ENCODE assay signal across 22 cellular contexts in genomic region chr20:53639647-53640440, GRCh38. TPM values are rescaled to one million over a fixed set of nuclear protein-coding genes. Genes with fewer than 3 reads are reported as not detected.
DNase-seq lines count a peak whose midpoint lies in the region; ATAC-seq and TF ChIP-seq lines count a peak whose summit lies in the region.
"Had no signal": no experiment of that assay in that cellular context is flagged by ENCODE, and none has a peak within 500 bp of the region (broad histone marks: within the 10 kb centered on the region; RNA-seq: fewer than 3 reads in every experiment).

No MANE protein-coding gene starts in this region.

- no peak overlapping the region for H3K4me3 ChIP-seq in Caco-2 (ENCODE audit: low read depth, low read length)
- no peak overlapping the region for H3K4me3 ChIP-seq in BE2C (ENCODE audit: low read depth, low read length)
- H3K4me3 ChIP-seq: ascending aorta, dorsolateral prefrontal cortex, heart left ventricle, SJSA1 had no signal

- H3K9me3 ChIP-seq in Caco-2 (no peaks in the 10 kb centered on the region), BE2C (no peaks in the 10 kb centered on the region)
- H3K9me3 ChIP-seq: ascending aorta, heart left ventricle, SJSA1 had no signal

- peak overlapping the region; percentile 54 for H3K27ac ChIP-seq in C4-2B
- H3K27ac ChIP-seq: ascending aorta, dorsolateral prefrontal cortex, heart left ventricle, SJSA1 had no signal

- H3K27me3 Mint-ChIP-seq in Caco-2 (ENCODE audit: insufficient read depth, unreplicated experiment) (no peaks in the 10 kb centered on the region), activated B cell treated with CpG ODN at 0.5 μM for 24 hours (no peaks in the 10 kb centered on the region)
- no peaks in the 10 kb centered on the region for H3K27me3 Mint-ChIP-seq in naive thymus-derived CD8-positive, alpha-beta T cell
- H3K27me3 Mint-ChIP-seq: CD8-positive, alpha-beta memory T cell; T-helper 17 cell had no signal

- peak in 1 of 2 experiments; percentile 23 for DNase-seq in Caco-2
- DNase-seq in activated B cell treated with CpG ODN at 0.5 μM for 24 hours, result no peak
- no peak for DNase-seq in naive thymus-derived CD8-positive, alpha-beta T cell
- no peak for DNase-seq in BE2C
- DNase-seq: activated naive CD4-positive, alpha-beta T cell treated with Interleukin-2 at 50 U/mL for 16 hours; activated T-cell treated with anti-CD3 and anti-CD28 coated beads for 4 hours; caudate nucleus; CD8-positive, alpha-beta memory T cell; dorsolateral prefrontal cortex; heart left ventricle; Kasumi-1; NCI-H1048; NCI-H187 treated with DMSO at 0.1 percent for 48 hours; NCI-H2227 treated with DMSO at 0.1 percent for 48 hours; NCI-H748 treated with DMSO at 0.1 percent for 48 hours; nephron progenitor cell; T-helper 17 cell had no signal

- peaks cover 44% of the 10 kb centered on the region for H3K4me1 Mint-ChIP-seq in Caco-2 (ENCODE audit: low read depth, unreplicated experiment)
- H3K4me1 Mint-ChIP-seq in activated B cell treated with CpG ODN at 0.5 μM for 24 hours, result peaks cover 63% of the 10 kb centered on the region
- H3K4me1 Mint-ChIP-seq in naive thymus-derived CD8-positive, alpha-beta T cell, result peaks cover 34 to 72% (median 67%) of the 10 kb centered on the region in 4 donors

- H3K4me1 ChIP-seq in Caco-2, result peaks cover 25% of the 10 kb centered on the region
- H3K4me1 ChIP-seq in BE2C, result peaks cover 5% of the 10 kb centered on the region; the same call in 1 of the 2 replicates
- H3K4me1 ChIP-seq: ascending aorta had no signal

- no peaks in the 10 kb centered on the region for H3K27me3 ChIP-seq in Caco-2 (replicated peaks; ENCODE audit: control insufficient read depth, insufficient read depth, low read length)
- H3K27me3 ChIP-seq in BE2C, result no peaks in the 10 kb centered on the region
- H3K27me3 ChIP-seq: ascending aorta, dorsolateral prefrontal cortex, heart left ventricle, SJSA1 had no signal

- H3K9me3 Mint-ChIP-seq in Caco-2 (ENCODE audit: unreplicated experiment) (no peaks in the 10 kb centered on the region), activated B cell treated with CpG ODN at 0.5 μM for 24 hours (no peaks in the 10 kb centered on the region)
- H3K9me3 Mint-ChIP-seq in naive thymus-derived CD8-positive, alpha-beta T cell, result no peaks in the 10 kb centered on the region
- H3K9me3 Mint-ChIP-seq: CD8-positive, alpha-beta memory T cell; nephron progenitor cell had no signal

- BruUV-seq in Caco-2 (replicated peaks; lab: Mats Ljungman, UMichigan), result TSS peak; percentile 60

- TF ChIP-seq CTCF in C4-2B (conservative IDR thresholded peaks at IDR 0.05) (no peak), Caco-2 (IDR thresholded peaks at IDR 0.05; ENCODE audit: insufficient read depth in 1 of 2, low read depth in 1 of 2, low read length in 1 of 2, severe bottlenecking in 1 of 2, unreplicated experiment in 1 of 2) (no peak), activated B cell treated with CpG ODN at 0.5 μM for 24 hours (IDR thresholded peaks at IDR 0.05) (no peak), BE2C (IDR thresholded peaks at IDR 0.05; ENCODE audit: low read depth, low read length) (no peak)

- H3K4me3 Mint-ChIP-seq in Caco-2 (ENCODE audit: unreplicated experiment) (no peak overlapping the region), activated B cell treated with CpG ODN at 0.5 μM for 24 hours (no peak overlapping the region)
- H3K4me3 Mint-ChIP-seq in naive thymus-derived CD8-positive, alpha-beta T cell, result peak overlapping the region in 2 of 10 donors; percentile 3 to 34
- H3K4me3 Mint-ChIP-seq: nephron progenitor cell, T-helper 17 cell had no signal

- peak overlapping the region; percentile 24 for H3K27ac Mint-ChIP-seq in Caco-2 (ENCODE audit: unreplicated experiment)
- H3K27ac Mint-ChIP-seq in activated B cell treated with CpG ODN at 0.5 μM for 24 hours, result peak overlapping the region; percentile 66
- peak overlapping the region in 7 of 10 donors; percentile 46 to 99 (median 64) for H3K27ac Mint-ChIP-seq in naive thymus-derived CD8-positive, alpha-beta T cell
- H3K27ac Mint-ChIP-seq: nephron progenitor cell had no signal

- intact Hi-C loops in Caco-2 (cut with micrococcal nuclease; ENCODE audit: unreplicated experiment), result loop anchor here (5.0 kb wide), 1 partner anchor 63 kb away; no protein-coding TSS in a partner anchor
- intact Hi-C loops in activated B cell treated with CpG ODN at 0.5 μM for 24 hours (cut with micrococcal nuclease), result loop anchor here (5.0 kb wide), 3 partner anchors 48 to 277 kb away; partner anchors contain the start of gene ZNF217

- POLR2A ChIA-PET in Caco-2 (lab: Charles Lee), result no interaction called here
- POLR2A ChIA-PET in activated B cell treated with CpG ODN at 0.5 μM for 24 hours (lab: Charles Lee), result interaction anchor here (0.9 to 1.6 kb wide), 3 partner anchors 17 to 108 kb away, joined by 3 to 6 read pairs (median 4); no protein-coding TSS in a partner anchor
- POLR2A ChIA-PET in naive thymus-derived CD8-positive, alpha-beta T cell (lab: Charles Lee), result interaction anchor here (0.5 to 2.2 kb wide), 4 partner anchors 12 to 30 kb away, joined by 3 to 6 read pairs (median 4); no protein-coding TSS in a partner anchor

- ATAC-seq in activated B cell treated with CpG ODN at 0.5 μM for 24 hours (ENCODE audit: low read depth) (no peak), HG03342 (IDR thresholded peaks at IDR 0.05; ENCODE audit: unreplicated experiment) (no peak), GM19452 (IDR thresholded peaks at IDR 0.05; ENCODE audit: unreplicated experiment) (no peak)
- no peak for ATAC-seq in naive thymus-derived CD8-positive, alpha-beta T cell
- ATAC-seq: heart left ventricle, T-helper 17 cell had no signal

- no peaks in the 10 kb centered on the region; the same call in 1 of the 2 replicates for H3K36me3 ChIP-seq in Caco-2 (ENCODE audit: control insufficient read depth, insufficient read depth, low read length)
- H3K36me3 ChIP-seq in BE2C, result no peaks in the 10 kb centered on the region
- H3K36me3 ChIP-seq: ascending aorta, heart left ventricle, SJSA1 had no signal

- H3K36me3 Mint-ChIP-seq in Caco-2 (ENCODE audit: insufficient read depth, unreplicated experiment) (no peaks in the 10 kb centered on the region), activated B cell treated with CpG ODN at 0.5 μM for 24 hours (ENCODE audit: low read depth) (no peaks in the 10 kb centered on the region)
- no peaks in the 10 kb centered on the region for H3K36me3 Mint-ChIP-seq in naive thymus-derived CD8-positive, alpha-beta T cell
- H3K36me3 Mint-ChIP-seq: CD8-positive, alpha-beta memory T cell had no signal

- CTCF ChIA-PET in Caco-2 (lab: Charles Lee), result interaction anchor here (0.6 kb wide), 1 partner anchor 32 kb away, joined by 3 read pairs; no protein-coding TSS in a partner anchor
- CTCF ChIA-PET in activated B cell treated with CpG ODN at 0.5 μM for 24 hours (lab: Charles Lee), result no interaction called here

RNA-seq across cellular contexts. Expression of gene ZNF217, which starts 46.2 kb away (rescaled TPM):
- total RNA-seq in Caco-2 (2022) (65.5 and 73.2 TPM in 2 replicates), activated B cell treated with CpG ODN at 0.5 μM for 24 hours (70.0 and 80.3 TPM in 2 replicates)
- total RNA-seq in naive thymus-derived CD8-positive, alpha-beta T cell, result 100 to 1,000 TPM; 100 to 101 TPM
- 10 to 100 TPM; 21.5 to 34.2 (median 25.3) TPM for polyA plus RNA-seq in naive thymus-derived CD8-positive, alpha-beta T cell
- 12.8 TPM for polyA plus RNA-seq in BE2C (2012; ENCODE audit: insufficient read depth, insufficient read length, low read depth)
